Comparison of ENCODE assay signal across 12 cellular contexts in genomic region chr9:73118898-73119554, GRCh38. TPM values are rescaled to one million over a fixed set of nuclear protein-coding genes. Genes with fewer than 3 reads are reported as not detected.
DNase-seq lines count a peak whose midpoint lies in the region; ATAC-seq and TF ChIP-seq lines count a peak whose summit lies in the region.
"Had no signal": no experiment of that assay in that cellular context is flagged by ENCODE, and none has a peak within 500 bp of the region (broad histone marks: within the 10 kb centered on the region; RNA-seq: fewer than 3 reads in every experiment).

No MANE protein-coding gene starts in this region.

- no peaks in the 10 kb centered on the region for H3K9me3 ChIP-seq in left lung
- H3K9me3 ChIP-seq in uterus, result no peaks in the 10 kb centered on the region
- H3K9me3 ChIP-seq: lower lobe of right lung had no signal

- DNase-seq in Daoy (ENCODE audit: low read depth) (peak; percentile 91), NCI-H1048 (lab: John Stamatoyannopoulos, UW) (peak; percentile 4), dermis blood vessel endothelial cell (peak; percentile 66), left lung (no peak), GF-D8 (lab: John Stamatoyannopoulos, UW) (no peak), uterus (no peak), left colon (no peak), NCI-H1436 treated with DMSO at 0.1 percent for 48 hours (lab: John Stamatoyannopoulos, UW) (no peak)
- DNase-seq: activated CD8-positive, alpha-beta T cell treated with anti-CD3 and anti-CD28 coated beads for 36 hours; lower lobe of right lung; MM.1S had no signal

- H3K27ac ChIP-seq in left lung (no peak overlapping the region), uterus (no peak overlapping the region)
- H3K27ac ChIP-seq: C4-2B, lower lobe of right lung had no signal

- H3K36me3 ChIP-seq in left lung (no peaks in the 10 kb centered on the region), uterus (no peaks in the 10 kb centered on the region)
- H3K36me3 ChIP-seq: lower lobe of right lung had no signal

- H3K27me3 ChIP-seq in left lung (no peaks in the 10 kb centered on the region), uterus (no peaks in the 10 kb centered on the region)

- ATAC-seq in left lung (peak; percentile 51), left colon (no peak)
- ATAC-seq: activated CD8-positive, alpha-beta T cell treated with anti-CD3 and anti-CD28 coated beads for 36 hours; lower lobe of right lung had no signal

- no peak for TF ChIP-seq POLR2A in uterus (IDR thresholded peaks at IDR 0.05)

- H3K4me3 ChIP-seq in left lung (no peak overlapping the region), uterus (no peak overlapping the region)
- H3K4me3 ChIP-seq: lower lobe of right lung had no signal

- H3K4me1 ChIP-seq in left lung (no peaks in the 10 kb centered on the region), uterus (no peaks in the 10 kb centered on the region)
- H3K4me1 ChIP-seq: lower lobe of right lung had no signal

- intact Hi-C loops in left lung (cut with DNase I), result no loop called here
- intact Hi-C loops in uterus (cut with DNase I; ENCODE audit: low total_unique reads), result loop anchor here (10.0 kb wide), 1 partner anchor 56 kb away; no protein-coding TSS in a partner anchor
- intact Hi-C loops in left colon (cut with DNase I, micrococcal nuclease), result loop anchor here in 1 of 2 donors (10.0 kb wide), 1 partner anchor 66 kb away; no protein-coding TSS in a partner anchor

- TF ChIP-seq CTCF in left lung (IDR thresholded peaks at IDR 0.05), result no peak
- no peak for TF ChIP-seq CTCF in uterus (IDR thresholded peaks at IDR 0.05)

RNA-seq across cellular contexts. Expression of gene ANXA1, which starts 32.6 kb away (rescaled TPM):
- 826 and 1,064 TPM in 2 replicates for total RNA-seq in Daoy (2014; rRNA removed; shearing (Covaris generic))
- 798 and 1,016 TPM in 2 replicates for total RNA-seq in dermis blood vessel endothelial cell
- total RNA-seq in left lung, result 100 to 1,000 TPM; 387 to 563 TPM
- 100 to 1,000 TPM; 101 to 281 (median 187) TPM for total RNA-seq in uterus
- total RNA-seq in left colon, result 10 to 100 TPM; 21.8 to 34.1 TPM

Comparison
In these comparisons a context has a peak if more than half of its experiments do, and no peak if none do; other contexts are left out.
1. DNase-seq: peak in Daoy (single experiment), NCI-H1048 (single experiment) and dermis blood vessel endothelial cell (single experiment); none in left lung (0 of 2), GF-D8 (single experiment), uterus (0 of 2), left colon (0 of 2) and NCI-H1436 treated with DMSO at 0.1 percent for 48 hours (single experiment).